ENCODE assay signal across 8 cellular contexts in the genomic region with DNA sequence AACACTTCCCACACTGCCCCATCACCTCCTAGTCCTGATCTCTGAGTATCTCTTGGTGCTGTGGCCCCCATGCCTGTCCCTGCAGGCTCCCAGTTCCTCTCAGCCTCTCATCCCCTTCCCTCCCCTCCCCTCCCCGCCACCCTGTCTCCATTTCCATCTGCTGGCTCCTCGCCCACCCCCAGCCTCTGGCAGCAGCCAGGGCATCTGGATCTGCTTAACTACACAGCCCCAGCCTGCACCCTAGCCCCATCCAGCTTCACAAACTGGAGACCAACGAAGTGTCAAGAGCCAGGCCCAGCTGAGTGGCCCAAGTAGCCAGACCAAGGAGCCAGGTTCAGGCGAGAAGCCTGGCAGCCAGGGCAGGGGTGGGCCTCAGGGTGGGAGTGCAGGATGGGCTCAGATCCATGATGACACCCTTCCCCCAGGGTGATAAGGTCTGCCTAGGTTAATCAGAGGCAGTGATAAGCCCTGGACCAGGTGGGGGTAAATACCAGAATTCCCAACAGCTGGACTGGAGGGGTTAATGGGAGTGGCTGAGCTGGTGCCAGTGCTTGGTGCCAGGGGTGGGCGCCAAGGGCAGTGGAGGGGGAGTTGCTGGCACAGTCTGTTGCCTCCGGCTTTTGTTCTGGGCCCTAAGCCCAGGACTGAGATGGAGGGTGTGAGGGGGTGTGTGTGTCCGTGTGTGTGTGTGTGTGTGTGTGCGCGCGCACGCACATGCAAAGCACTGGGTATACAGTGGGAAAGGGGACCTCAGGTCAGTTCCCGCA. TPM values are rescaled to one million over a fixed set of nuclear protein-coding genes. Genes with fewer than 3 reads are reported as not detected.
DNase-seq lines count a peak whose midpoint lies in the region; ATAC-seq and TF ChIP-seq lines count a peak whose summit lies in the region.
"Had no signal": no experiment of that assay in that cellular context is flagged by ENCODE, and none has a peak within 500 bp of the region (broad histone marks: within the 10 kb centered on the region; RNA-seq: fewer than 3 reads in every experiment).

No MANE protein-coding gene starts in this region.

- H3K4me3 Mint-ChIP-seq in osteocyte (ENCODE audit: unreplicated experiment), result peak overlapping the region; percentile 41
- H3K4me3 Mint-ChIP-seq in CD8-positive, alpha-beta memory T cell, result no peak overlapping the region

- no peak for TF ChIP-seq CTCF in HFF-Myc (IDR thresholded peaks at IDR 0.05; ENCODE audit: low read depth, low read length, missing control alignments)
- TF ChIP-seq CTCF in osteocyte (IDR thresholded peaks at IDR 0.05), result no peak

- CTCF ChIA-PET in CD8-positive, alpha-beta memory T cell (lab: Charles Lee), result interaction anchor here (1.0 kb wide), 1 partner anchor 9 kb away, joined by 3 read pairs; no protein-coding TSS in a partner anchor

- H3K36me3 ChIP-seq in CD8-positive, alpha-beta memory T cell (ENCODE audit: insufficient read depth, low read length), result peaks cover 5% of the 10 kb centered on the region

- H3K27me3 ChIP-seq in CD8-positive, alpha-beta memory T cell (ENCODE audit: insufficient read depth, low read length, poor library complexity, severe bottlenecking), result no peaks in the 10 kb centered on the region

- peaks cover 9% of the 10 kb centered on the region for H3K4me1 ChIP-seq in CD8-positive, alpha-beta memory T cell (ENCODE audit: insufficient read depth, low read length)

- POLR2A ChIA-PET in CD8-positive, alpha-beta memory T cell (lab: Charles Lee), result no interaction called here

- H3K4me3 ChIP-seq in HFF-Myc (replicated peaks; ENCODE audit: low read depth, low read length), result no peak overlapping the region
- no peak overlapping the region for H3K4me3 ChIP-seq in CD8-positive, alpha-beta memory T cell (ENCODE audit: low read length)

- no peaks in the 10 kb centered on the region for H3K27me3 Mint-ChIP-seq in osteocyte (ENCODE audit: unreplicated experiment)
- H3K27me3 Mint-ChIP-seq in CD8-positive, alpha-beta memory T cell, result peaks cover 0 to 3% of the 10 kb centered on the region in 2 donors

- no peak overlapping the region for H3K27ac ChIP-seq in CD8-positive, alpha-beta memory T cell (ENCODE audit: low read depth, low read length)
- H3K27ac ChIP-seq: HL-60 had no signal

- DNase-seq in HFF-Myc (ENCODE audit: extremely low read depth, low read depth), result peak; percentile 71
- DNase-seq in dermis blood vessel endothelial cell, result peak; percentile 17
- peak; percentile 88 for DNase-seq in osteocyte (ENCODE audit: extremely low spot score, unreplicated experiment)
- DNase-seq in CD8-positive, alpha-beta memory T cell, result no peak
- DNase-seq in NCI-H1930 (lab: John Stamatoyannopoulos, UW), result no peak
- DNase-seq: stimulated activated CD8-positive, alpha-beta memory T cell treated with anti-CD3 and anti-CD28 coated beads, Interleukin-4, amount 100 ng/mL, for 48 hours had no signal

- no peaks in the 10 kb centered on the region for H3K9me3 ChIP-seq in CD8-positive, alpha-beta memory T cell (ENCODE audit: low read length)

- H3K4me1 Mint-ChIP-seq in osteocyte (ENCODE audit: unreplicated experiment), result peaks cover 46% of the 10 kb centered on the region
- H3K4me1 Mint-ChIP-seq in CD8-positive, alpha-beta memory T cell, result peaks cover 15 to 31% (median 18%) of the 10 kb centered on the region in 3 donors

- ATAC-seq in HG02678 (IDR thresholded peaks at IDR 0.05; ENCODE audit: unreplicated experiment), result no peak

- peaks cover 3% of the 10 kb centered on the region for H3K36me3 Mint-ChIP-seq in osteocyte (ENCODE audit: unreplicated experiment)
- peaks cover 0 to 25% (median 3%) of the 10 kb centered on the region in 3 donors for H3K36me3 Mint-ChIP-seq in CD8-positive, alpha-beta memory T cell

- no peaks in the 10 kb centered on the region for H3K9me3 Mint-ChIP-seq in osteocyte (ENCODE audit: unreplicated experiment)
- H3K9me3 Mint-ChIP-seq in CD8-positive, alpha-beta memory T cell, result no peaks in the 10 kb centered on the region

- H3K27ac Mint-ChIP-seq in osteocyte (ENCODE audit: unreplicated experiment), result peak overlapping the region; percentile 62
- peak overlapping the region in 3 of 8 donors; percentile 39 to 83 (median 58) for H3K27ac Mint-ChIP-seq in CD8-positive, alpha-beta memory T cell

RNA-seq across cellular contexts. Expression of gene IL11RA, which starts 2.5 kb away (rescaled TPM):
- 7.0 and 10.4 TPM in 2 replicates for total RNA-seq in dermis blood vessel endothelial cell
- 32.6 and 36.7 TPM in 2 replicates for total RNA-seq in osteocyte
- 10 to 100 TPM; 15.6 to 16.5 TPM for total RNA-seq in CD8-positive, alpha-beta memory T cell
- polyA plus RNA-seq in CD8-positive, alpha-beta memory T cell, result 5.3 TPM

RNA-seq across cellular contexts. Expression of gene CCL27, which starts 8.0 kb away (rescaled TPM):
- total RNA-seq in dermis blood vessel endothelial cell (not detected in 2 replicates), osteocyte (0.78 and 1.1 TPM in 2 replicates)
- under 1 TPM; 0.35 to 0.39 TPM for total RNA-seq in CD8-positive, alpha-beta memory T cell
- polyA plus RNA-seq in CD8-positive, alpha-beta memory T cell, result not detected

RNA-seq across cellular contexts. Expression of gene GALT, which starts 8.0 kb away (rescaled TPM):
- total RNA-seq in dermis blood vessel endothelial cell (36.8 and 45.3 TPM in 2 replicates), osteocyte (57.2 and 58.4 TPM in 2 replicates)
- 10 to 100 TPM; 41.7 to 43.0 TPM for total RNA-seq in CD8-positive, alpha-beta memory T cell
- 42.8 TPM for polyA plus RNA-seq in CD8-positive, alpha-beta memory T cell

RNA-seq across cellular contexts. Expression of gene SIGMAR1, which starts 16.9 kb away (rescaled TPM):
- 37.1 and 63.5 TPM in 2 replicates for total RNA-seq in dermis blood vessel endothelial cell
- total RNA-seq in osteocyte, result 71.9 and 76.7 TPM in 2 replicates
- 100 to 1,000 TPM; 138 to 141 TPM for total RNA-seq in CD8-positive, alpha-beta memory T cell
- 95.4 TPM for polyA plus RNA-seq in CD8-positive, alpha-beta memory T cell

RNA-seq across cellular contexts. Expression of gene ARID3C, which starts 25.6 kb away (rescaled TPM):
- total RNA-seq in dermis blood vessel endothelial cell (0.09 and 0.51 TPM in 2 replicates), osteocyte (not detected in 2 replicates)
- under 1 TPM; 0.22 to 0.44 TPM for total RNA-seq in CD8-positive, alpha-beta memory T cell
- not detected for polyA plus RNA-seq in CD8-positive, alpha-beta memory T cell

Comparison
In these comparisons a context has a peak if more than half of its experiments do, and no peak if none do; other contexts are left out.
1. DNase-seq: peak in HFF-Myc (single experiment), dermis blood vessel endothelial cell (single experiment) and osteocyte (single experiment); none in CD8-positive, alpha-beta memory T cell (0 of 5) and NCI-H1930 (0 of 2).